ENCODE assay signal across 8 cellular contexts in the genomic region with DNA sequence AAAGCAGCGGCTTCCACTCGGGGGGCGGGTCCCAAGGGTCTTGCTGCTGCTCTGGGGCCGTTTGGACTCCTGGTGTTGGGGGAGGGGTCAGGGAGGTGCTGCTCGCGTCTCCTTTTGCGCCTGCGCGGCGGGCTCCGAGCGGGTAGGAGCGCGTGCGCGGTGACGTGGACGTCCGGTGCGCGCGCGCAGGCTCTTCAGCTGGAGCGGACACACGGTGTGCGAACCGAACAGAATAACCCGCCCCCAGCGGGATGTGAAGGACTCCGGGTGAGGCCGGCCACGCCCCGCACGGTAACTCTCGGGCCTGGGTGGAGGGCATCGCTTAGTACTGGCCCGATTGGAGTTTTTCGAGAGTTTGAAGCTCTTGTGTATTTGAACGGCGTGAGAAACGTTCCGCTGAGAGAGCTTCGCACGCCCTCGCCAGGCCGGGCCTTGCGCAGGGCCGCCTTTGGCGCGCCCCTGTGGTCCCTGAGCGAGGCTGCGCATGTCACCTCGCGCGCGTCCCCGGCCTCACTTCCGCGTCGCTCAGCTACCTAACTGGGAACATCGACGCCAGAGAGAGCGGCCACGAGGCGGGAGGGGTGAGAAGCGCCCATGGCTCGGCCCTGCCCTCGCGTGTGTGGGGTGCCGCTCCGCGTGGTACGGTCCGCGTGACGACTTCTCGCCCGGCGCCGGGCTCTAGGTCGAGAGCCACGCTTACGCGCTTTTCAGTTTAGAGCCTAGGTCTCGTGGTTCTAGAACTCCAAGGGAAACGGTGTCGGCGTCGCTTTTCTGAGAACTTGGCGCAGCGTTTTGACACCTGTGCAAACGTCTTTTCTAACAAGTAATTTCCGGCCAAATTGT. TPM values are rescaled to one million over a fixed set of nuclear protein-coding genes. Genes with fewer than 3 reads are reported as not detected.
A peak's percentile ranks its signal among the peaks of the same experiment; 100 is the strongest.
DNase-seq lines count a peak whose midpoint lies in the region; ATAC-seq and TF ChIP-seq lines count a peak whose summit lies in the region.

Gene MGA, plus strand, starts transcription at position 171 of the 843 bp plus-strand sequence.

- POLR2A ChIA-PET in AG04450 (lab: Yijun Ruan, JAX): interaction anchor here (0.6 to 1.3 kb wide), 7 partner anchors 10 to 270 kb away, joined by 3 to 4 read pairs (median 3); partner anchors contain the start of gene RPAP1
- POLR2A ChIA-PET in activated CD4-positive, alpha-beta T cell treated with anti-CD3 and anti-CD28 coated beads for 36 hours (lab: Charles Lee): interaction anchor here (0.5 to 1.0 kb wide), 6 partner anchors 57 to 1085 kb away, joined by 3 to 8 read pairs (median 3); no protein-coding TSS in a partner anchor

- peaks cover 10% of the 10 kb centered on the region; the same call in 1 of the 2 replicates for H3K9me3 ChIP-seq in AG04450 (ENCODE audit: control insufficient read depth, insufficient read depth, low read length)

- CTCF ChIA-PET in AG04450 (lab: Charles Lee): interaction anchor here (0.8 kb wide), 1 partner anchor 57 kb away, joined by 4 read pairs; no protein-coding TSS in a partner anchor
- CTCF ChIA-PET in activated CD4-positive, alpha-beta T cell treated with anti-CD3 and anti-CD28 coated beads for 36 hours (lab: Charles Lee): interaction anchor here (0.8 to 1.5 kb wide), 6 partner anchors 14 to 195 kb away, joined by 3 to 5 read pairs (median 4); partner anchors contain the start of gene MAPKBP1

- H3K4me3 Mint-ChIP-seq in activated CD4-positive, alpha-beta T cell treated with anti-CD3 and anti-CD28 coated beads for 36 hours: peak within 1 kb of the TSS; percentile 92

- no peaks in the 10 kb centered on the region for H3K27me3 ChIP-seq in AG04450 (ENCODE audit: control insufficient read depth, insufficient read depth, low read length)
- H3K27me3 ChIP-seq in layer of hippocampus (ENCODE audit: control insufficient read depth, insufficient read depth, low read length): no peaks in the 10 kb centered on the region

- H3K4me1 Mint-ChIP-seq in activated CD4-positive, alpha-beta T cell treated with anti-CD3 and anti-CD28 coated beads for 36 hours: peaks cover 42% of the 10 kb centered on the region

- H3K27ac Mint-ChIP-seq in activated CD4-positive, alpha-beta T cell treated with anti-CD3 and anti-CD28 coated beads for 36 hours: peak within 1 kb of the TSS; percentile 95

- H3K27ac ChIP-seq in AG04450 (ENCODE audit: low read depth, low read length) (peak within 1 kb of the TSS; percentile 88), cingulate gyrus (ENCODE audit: low read depth, low read length) (peak within 1 kb of the TSS; percentile 72), layer of hippocampus (ENCODE audit: low read depth, low read length) (peak within 1 kb of the TSS; percentile 76)

- H3K4me3 ChIP-seq in AG04450 (ENCODE audit: low read depth, low read length): peak within 1 kb of the TSS; percentile 69

- intact Hi-C loops in activated CD4-positive, alpha-beta T cell treated with anti-CD3 and anti-CD28 coated beads for 36 hours (cut with DNase I, micrococcal nuclease): loop anchor here (1.0 to 2.0 kb wide), 16 partner anchors 30 to 914 kb away; partner anchors contain the start of genes JMJD7 (in 2 of the 2), DNAJC17 (in 1 of the 2), EHD4 (in 1 of the 2) and EXD1 (in 1 of the 2)

- ATAC-seq in GM18868 (IDR thresholded peaks at IDR 0.05; ENCODE audit: unreplicated experiment): peak; percentile 76
- peak; percentile 66 for ATAC-seq in HG03103 (IDR thresholded peaks at IDR 0.05; ENCODE audit: low read depth, unreplicated experiment)
- ATAC-seq in activated CD4-positive, alpha-beta T cell treated with anti-CD3 and anti-CD28 coated beads for 36 hours: peak; percentile 89

- peaks cover 10% of the 10 kb centered on the region for H3K9me3 Mint-ChIP-seq in activated CD4-positive, alpha-beta T cell treated with anti-CD3 and anti-CD28 coated beads for 36 hours (ENCODE audit: low read depth)

- TF ChIP-seq CTCF in AG04450 (IDR thresholded peaks at IDR 0.05; ENCODE audit: low read depth, low read length): peak; percentile 15; the same call in 1 of the 2 replicates

- DNase-seq in AG04450 (ENCODE audit: low read depth, low spot score): peak; percentile 81
- DNase-seq in NCI-H2196 (lab: John Stamatoyannopoulos, UW; ENCODE audit: unreplicated experiment): peak; percentile 87
- peak; percentile 94 for DNase-seq in activated CD4-positive, alpha-beta T cell treated with anti-CD3 and anti-CD28 coated beads for 36 hours
- peak; percentile 84 to 89 for DNase-seq in stimulated activated CD4-positive, alpha-beta T cell treated with anti-CD3 and anti-CD28 coated beads, Interleukin-1b, Interleukin-23, amount 100 ng/mL, for 4 hours (ENCODE audit: low read depth in 2 of 2)

- peaks cover 7% of the 10 kb centered on the region for H3K27me3 Mint-ChIP-seq in activated CD4-positive, alpha-beta T cell treated with anti-CD3 and anti-CD28 coated beads for 36 hours

- peaks cover 11% of the 10 kb centered on the region for H3K36me3 Mint-ChIP-seq in activated CD4-positive, alpha-beta T cell treated with anti-CD3 and anti-CD28 coated beads for 36 hours (ENCODE audit: low read depth)

RNA-seq across cellular contexts. Expression of gene MGA, which starts in this region (rescaled TPM):
- polyA plus RNA-seq in AG04450 (2011; rRNA removed): 8.5 and 9.7 TPM in 2 replicates
- polyA minus RNA-seq in AG04450 (2011; rRNA and poly(A)+ RNA removed): 32.0 and 52.2 TPM in 2 replicates
- total RNA-seq in activated CD4-positive, alpha-beta T cell treated with anti-CD3 and anti-CD28 coated beads for 36 hours: 10 to 100 TPM; 33.7 to 39.3 TPM

Comparison
In these comparisons a context has a peak if more than half of its experiments do, and no peak if none do; other contexts are left out.
1. Peak in every context shown above with its lines: DNase-seq, ATAC-seq, H3K4me3 ChIP-seq and H3K27ac ChIP-seq.